In the genomic region with DNA sequence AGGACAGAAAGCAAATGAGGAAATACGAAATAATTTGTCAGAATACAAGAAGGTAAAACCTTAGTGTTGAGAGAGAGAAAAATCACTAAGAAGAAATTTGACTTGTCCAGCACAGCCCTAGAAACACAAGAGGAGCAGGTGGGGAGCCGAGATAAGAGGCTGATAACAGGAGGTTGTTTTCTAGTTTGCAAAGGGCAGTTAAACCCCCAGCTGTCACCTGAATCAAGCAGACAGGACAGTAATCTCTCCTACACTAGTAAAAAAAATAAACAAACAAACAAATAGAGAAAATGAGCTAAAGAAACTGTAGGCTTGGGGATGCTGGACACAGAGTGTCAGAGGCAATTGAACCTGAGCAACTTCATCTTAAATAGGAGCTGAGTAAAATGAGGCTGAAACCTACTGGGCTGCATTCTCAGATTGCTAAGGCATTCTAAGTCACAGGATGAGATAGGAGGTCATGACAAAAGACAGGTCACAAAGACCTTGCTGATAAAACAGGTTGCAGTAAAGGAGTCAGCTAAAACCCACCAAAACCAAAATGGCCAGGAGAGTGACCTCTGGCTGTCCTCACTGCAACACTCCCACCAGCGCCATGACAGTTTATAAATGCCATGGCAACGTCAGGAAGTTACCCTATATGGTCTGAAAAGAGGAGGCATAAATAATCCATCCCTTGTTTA, we compare ENCODE assay signal across 1 cellular context.
TF ChIP-seq lines count a peak whose summit lies in the region.

No MANE protein-coding gene starts in this region.

TF ChIP-seq in K562, 482 proteins besides CTCF, POLR2A, EP300 and RAD21 (continued from another document and continues in another):
- no peak for TF ChIP-seq ZNF407 (IDR thresholded peaks at IDR 0.05; ENCODE audit: low read depth)
- TF ChIP-seq ID3 (CRISPR knock-in tag; IDR thresholded peaks at IDR 0.05): no peak
- TF ChIP-seq ID3 (tag; IDR thresholded peaks at IDR 0.05): peak; percentile 83
- no peak for TF ChIP-seq XRCC3 (IDR thresholded peaks at IDR 0.05)
- no peak for TF ChIP-seq TOE1 (IDR thresholded peaks at IDR 0.05; ENCODE audit: borderline replicate concordance)
- TF ChIP-seq TOE1 (CRISPR knock-in tag; IDR thresholded peaks at IDR 0.05; ENCODE audit: borderline replicate concordance, low read depth): no peak
- TF ChIP-seq PHF21A (IDR thresholded peaks at IDR 0.05; ENCODE audit: borderline replicate concordance, low read depth): no peak
- peak; percentile 59; the same call in 1 of the 2 replicates for TF ChIP-seq FOXM1 (IDR thresholded peaks at IDR 0.05; ENCODE audit: low read depth)
- no peak for TF ChIP-seq FOXM1 (CRISPR knock-in tag; IDR thresholded peaks at IDR 0.05; ENCODE audit: low read depth)
- TF ChIP-seq ZBED1 (IDR thresholded peaks at IDR 0.05): no peak
- no peak for TF ChIP-seq ZNF184 (CRISPR knock-in tag; IDR thresholded peaks at IDR 0.05)
- no peak for TF ChIP-seq TCF7 (IDR thresholded peaks at IDR 0.05; ENCODE audit: borderline replicate concordance)
- TF ChIP-seq CREB5 (CRISPR knock-in tag; IDR thresholded peaks at IDR 0.05): no peak
- TF ChIP-seq, protein P1, sequence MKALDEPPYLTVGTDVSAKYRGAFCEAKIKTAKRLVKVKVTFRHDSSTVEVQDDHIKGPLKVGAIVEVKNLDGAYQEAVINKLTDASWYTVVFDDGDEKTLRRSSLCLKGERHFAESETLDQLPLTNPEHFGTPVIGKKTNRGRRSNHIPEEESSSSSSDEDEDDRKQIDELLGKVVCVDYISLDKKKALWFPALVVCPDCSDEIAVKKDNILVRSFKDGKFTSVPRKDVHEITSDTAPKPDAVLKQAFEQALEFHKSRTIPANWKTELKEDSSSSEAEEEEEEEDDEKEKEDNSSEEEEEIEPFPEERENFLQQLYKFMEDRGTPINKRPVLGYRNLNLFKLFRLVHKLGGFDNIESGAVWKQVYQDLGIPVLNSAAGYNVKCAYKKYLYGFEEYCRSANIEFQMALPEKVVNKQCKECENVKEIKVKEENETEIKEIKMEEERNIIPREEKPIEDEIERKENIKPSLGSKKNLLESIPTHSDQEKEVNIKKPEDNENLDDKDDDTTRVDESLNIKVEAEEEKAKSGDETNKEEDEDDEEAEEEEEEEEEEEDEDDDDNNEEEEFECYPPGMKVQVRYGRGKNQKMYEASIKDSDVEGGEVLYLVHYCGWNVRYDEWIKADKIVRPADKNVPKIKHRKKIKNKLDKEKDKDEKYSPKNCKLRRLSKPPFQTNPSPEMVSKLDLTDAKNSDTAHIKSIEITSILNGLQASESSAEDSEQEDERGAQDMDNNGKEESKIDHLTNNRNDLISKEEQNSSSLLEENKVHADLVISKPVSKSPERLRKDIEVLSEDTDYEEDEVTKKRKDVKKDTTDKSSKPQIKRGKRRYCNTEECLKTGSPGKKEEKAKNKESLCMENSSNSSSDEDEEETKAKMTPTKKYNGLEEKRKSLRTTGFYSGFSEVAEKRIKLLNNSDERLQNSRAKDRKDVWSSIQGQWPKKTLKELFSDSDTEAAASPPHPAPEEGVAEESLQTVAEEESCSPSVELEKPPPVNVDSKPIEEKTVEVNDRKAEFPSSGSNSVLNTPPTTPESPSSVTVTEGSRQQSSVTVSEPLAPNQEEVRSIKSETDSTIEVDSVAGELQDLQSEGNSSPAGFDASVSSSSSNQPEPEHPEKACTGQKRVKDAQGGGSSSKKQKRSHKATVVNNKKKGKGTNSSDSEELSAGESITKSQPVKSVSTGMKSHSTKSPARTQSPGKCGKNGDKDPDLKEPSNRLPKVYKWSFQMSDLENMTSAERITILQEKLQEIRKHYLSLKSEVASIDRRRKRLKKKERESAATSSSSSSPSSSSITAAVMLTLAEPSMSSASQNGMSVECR (CRISPR knock-in tag; IDR thresholded peaks at IDR 0.05): no peak
- TF ChIP-seq, protein P2, sequence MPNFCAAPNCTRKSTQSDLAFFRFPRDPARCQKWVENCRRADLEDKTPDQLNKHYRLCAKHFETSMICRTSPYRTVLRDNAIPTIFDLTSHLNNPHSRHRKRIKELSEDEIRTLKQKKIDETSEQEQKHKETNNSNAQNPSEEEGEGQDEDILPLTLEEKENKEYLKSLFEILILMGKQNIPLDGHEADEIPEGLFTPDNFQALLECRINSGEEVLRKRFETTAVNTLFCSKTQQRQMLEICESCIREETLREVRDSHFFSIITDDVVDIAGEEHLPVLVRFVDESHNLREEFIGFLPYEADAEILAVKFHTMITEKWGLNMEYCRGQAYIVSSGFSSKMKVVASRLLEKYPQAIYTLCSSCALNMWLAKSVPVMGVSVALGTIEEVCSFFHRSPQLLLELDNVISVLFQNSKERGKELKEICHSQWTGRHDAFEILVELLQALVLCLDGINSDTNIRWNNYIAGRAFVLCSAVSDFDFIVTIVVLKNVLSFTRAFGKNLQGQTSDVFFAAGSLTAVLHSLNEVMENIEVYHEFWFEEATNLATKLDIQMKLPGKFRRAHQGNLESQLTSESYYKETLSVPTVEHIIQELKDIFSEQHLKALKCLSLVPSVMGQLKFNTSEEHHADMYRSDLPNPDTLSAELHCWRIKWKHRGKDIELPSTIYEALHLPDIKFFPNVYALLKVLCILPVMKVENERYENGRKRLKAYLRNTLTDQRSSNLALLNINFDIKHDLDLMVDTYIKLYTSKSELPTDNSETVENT (CRISPR knock-in tag; IDR thresholded peaks at IDR 0.05): no peak
- TF ChIP-seq JUND (IDR thresholded peaks at IDR 0.05; ENCODE audit: borderline replicate concordance, low read depth, low read length): no peak
- no peak; the same call in 2 of the 3 replicates for TF ChIP-seq JUND (tag; IDR thresholded peaks at IDR 0.05; ENCODE audit: borderline replicate concordance, low read depth, low read length)
- TF ChIP-seq HNRNPUL1 (IDR thresholded peaks at IDR 0.05; ENCODE audit: low read length): no peak
- TF ChIP-seq, protein P3, sequence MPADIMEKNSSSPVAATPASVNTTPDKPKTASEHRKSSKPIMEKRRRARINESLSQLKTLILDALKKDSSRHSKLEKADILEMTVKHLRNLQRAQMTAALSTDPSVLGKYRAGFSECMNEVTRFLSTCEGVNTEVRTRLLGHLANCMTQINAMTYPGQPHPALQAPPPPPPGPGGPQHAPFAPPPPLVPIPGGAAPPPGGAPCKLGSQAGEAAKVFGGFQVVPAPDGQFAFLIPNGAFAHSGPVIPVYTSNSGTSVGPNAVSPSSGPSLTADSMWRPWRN (IDR thresholded peaks at IDR 0.05; ENCODE audit: low read depth): no peak
- TF ChIP-seq, protein P4, sequence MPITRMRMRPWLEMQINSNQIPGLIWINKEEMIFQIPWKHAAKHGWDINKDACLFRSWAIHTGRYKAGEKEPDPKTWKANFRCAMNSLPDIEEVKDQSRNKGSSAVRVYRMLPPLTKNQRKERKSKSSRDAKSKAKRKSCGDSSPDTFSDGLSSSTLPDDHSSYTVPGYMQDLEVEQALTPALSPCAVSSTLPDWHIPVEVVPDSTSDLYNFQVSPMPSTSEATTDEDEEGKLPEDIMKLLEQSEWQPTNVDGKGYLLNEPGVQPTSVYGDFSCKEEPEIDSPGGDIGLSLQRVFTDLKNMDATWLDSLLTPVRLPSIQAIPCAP (CRISPR knock-in tag; IDR thresholded peaks at IDR 0.05; ENCODE audit: borderline replicate concordance): no peak
- TF ChIP-seq ZNF133 (CRISPR knock-in tag; IDR thresholded peaks at IDR 0.05): no peak
- no peak for TF ChIP-seq ARID2 (IDR thresholded peaks at IDR 0.05)
- TF ChIP-seq HCFC1 (IDR thresholded peaks at IDR 0.05; ENCODE audit: low read depth, low read length): no peak
- no peak for TF ChIP-seq KLF13 (tag; IDR thresholded peaks at IDR 0.05; ENCODE audit: borderline replicate concordance, low read depth)
- no peak for TF ChIP-seq GTF2F1 (IDR thresholded peaks at IDR 0.05; ENCODE audit: low read depth, low read length)
- TF ChIP-seq MAFF (IDR thresholded peaks at IDR 0.05; ENCODE audit: low read length): no peak
- TF ChIP-seq CLOCK (CRISPR knock-in tag; IDR thresholded peaks at IDR 0.05; ENCODE audit: borderline replicate concordance): no peak
- TF ChIP-seq PHB2 (IDR thresholded peaks at IDR 0.05; ENCODE audit: low read depth): peak; percentile 58; the same call in 1 of the 2 replicates
- TF ChIP-seq NCOA2 (IDR thresholded peaks at IDR 0.05; ENCODE audit: partially characterized antibody in 2 of 2): no peak
- TF ChIP-seq SMAD1 (IDR thresholded peaks at IDR 0.05; ENCODE audit: low read depth, low read length, partially characterized antibody): no peak
- no peak for TF ChIP-seq TRIM28 (IDR thresholded peaks at IDR 0.05)
- TF ChIP-seq SP1 (CRISPR knock-in tag; IDR thresholded peaks at IDR 0.05): peak; percentile 21; the same call in 1 of the 2 replicates
- no peak for TF ChIP-seq IFI16 (CRISPR knock-in tag; IDR thresholded peaks at IDR 0.05)
- TF ChIP-seq, protein P5, sequence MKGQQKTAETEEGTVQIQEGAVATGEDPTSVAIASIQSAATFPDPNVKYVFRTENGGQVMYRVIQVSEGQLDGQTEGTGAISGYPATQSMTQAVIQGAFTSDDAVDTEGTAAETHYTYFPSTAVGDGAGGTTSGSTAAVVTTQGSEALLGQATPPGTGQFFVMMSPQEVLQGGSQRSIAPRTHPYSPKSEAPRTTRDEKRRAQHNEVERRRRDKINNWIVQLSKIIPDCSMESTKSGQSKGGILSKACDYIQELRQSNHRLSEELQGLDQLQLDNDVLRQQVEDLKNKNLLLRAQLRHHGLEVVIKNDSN (CRISPR knock-in tag; IDR thresholded peaks at IDR 0.05): no peak
